In genomic region chr10:92356041-92356440, GRCh38 we compare ENCODE assay signal across 29 cellular contexts.
"Had no signal": no experiment of that assay in that cellular context is flagged by ENCODE, and none has a peak within 500 bp of the region (broad histone marks: within the 10 kb centered on the region; RNA-seq: fewer than 3 reads in every experiment).

No MANE protein-coding gene starts in this region.

- H3K36me3 ChIP-seq: pancreas had no signal

- H3K36me3 Mint-ChIP-seq: activated CD4-positive, alpha-beta memory T cell treated with anti-CD3 and anti-CD28 coated beads for 36 hours had no signal

- H3K4me1 Mint-ChIP-seq: activated CD4-positive, alpha-beta T cell treated with anti-CD3 and anti-CD28 coated beads, Interleukin-2, amount 10 ng/mL, durations not matched to agents 24 days and 14 days; activated naive CD4-positive, alpha-beta T cell treated with anti-CD3 and anti-CD28 coated beads, Interleukin-2, amount 10 ng/mL, durations not matched to agents 7 days and 5 days; naive thymus-derived CD8-positive, alpha-beta T cell; neural crest cell had no signal

- H3K27ac Mint-ChIP-seq: activated CD4-positive, alpha-beta memory T cell treated with anti-CD3 and anti-CD28 coated beads for 36 hours; activated CD4-positive, alpha-beta T cell treated with anti-CD3 and anti-CD28 coated beads, Interleukin-2, amount 10 ng/mL, durations not matched to agents 24 days and 14 days; activated naive CD4-positive, alpha-beta T cell treated with anti-CD3 and anti-CD28 coated beads, Interleukin-2, amount 10 ng/mL, durations not matched to agents 7 days and 5 days; activated T-cell treated with anti-CD3 and anti-CD28 coated beads, Interleukin-2, amount 50 U/mL, for 24 hours had no signal

- H3K9me3 Mint-ChIP-seq: activated CD4-positive, alpha-beta memory T cell treated with anti-CD3 and anti-CD28 coated beads for 36 hours; activated naive CD4-positive, alpha-beta T cell treated with anti-CD3 and anti-CD28 coated beads, Interleukin-2, amount 10 ng/mL, durations not matched to agents 7 days and 5 days; activated T-cell treated with anti-CD3 and anti-CD28 coated beads, Interleukin-2, amount 50 U/mL, for 24 hours; effector memory CD8-positive, alpha-beta T cell had no signal

- H3K4me3 ChIP-seq: heart right ventricle, pancreas, psoas muscle, right atrium auricular region, spleen, testis, transverse colon had no signal

- ATAC-seq: effector memory CD8-positive, alpha-beta T cell; esophagus mucosa; foreskin keratinocyte; heart right ventricle; naive thymus-derived CD8-positive, alpha-beta T cell had no signal

- H3K27me3 ChIP-seq: heart right ventricle, pancreas, right atrium auricular region, spleen, testis, transverse colon had no signal

- H3K4me3 Mint-ChIP-seq: activated CD4-positive, alpha-beta memory T cell treated with anti-CD3 and anti-CD28 coated beads for 36 hours; activated CD4-positive, alpha-beta T cell treated with anti-CD3 and anti-CD28 coated beads, Interleukin-2, amount 10 ng/mL, durations not matched to agents 24 days and 14 days; activated naive CD4-positive, alpha-beta T cell treated with anti-CD3 and anti-CD28 coated beads, Interleukin-2, amount 10 ng/mL, durations not matched to agents 7 days and 5 days; activated T-cell treated with anti-CD3 and anti-CD28 coated beads, Interleukin-2, amount 50 U/mL, for 24 hours; effector memory CD8-positive, alpha-beta T cell; naive thymus-derived CD8-positive, alpha-beta T cell; neural crest cell had no signal

- H3K9me3 ChIP-seq: pancreas, psoas muscle, right atrium auricular region, spleen, testis, transverse colon had no signal

- H3K27me3 Mint-ChIP-seq: activated CD4-positive, alpha-beta memory T cell treated with anti-CD3 and anti-CD28 coated beads for 36 hours had no signal

- H3K4me1 ChIP-seq: foreskin keratinocyte, heart right ventricle, pancreas, psoas muscle, right atrium auricular region, spleen, testis, transverse colon had no signal

- H3K27ac ChIP-seq: foreskin keratinocyte, heart right ventricle, pancreas, psoas muscle, right atrium auricular region, spleen, testis, transverse colon, WERI-Rb-1 had no signal

- FAIRE-seq: astrocyte, pancreas, TTC549 had no signal

- DNase-seq: activated CD4-positive, alpha-beta memory T cell treated with anti-CD3 and anti-CD28 coated beads for 36 hours; activated CD4-positive, alpha-beta T cell treated with anti-CD3 and anti-CD28 coated beads, Interleukin-2, amount 10 ng/mL, durations not matched to agents 24 days and 14 days; activated CD4-positive, CD25-positive, alpha-beta regulatory T cell treated with anti-CD3 and anti-CD28 coated beads, Interleukin-2, amount 50 U/mL, for 72 hours; activated CD8-positive, alpha-beta memory T cell treated with anti-CD3 and anti-CD28 coated beads, Interleukin-2, amount 50 U/mL, for 48 hours; activated gamma-delta T cell; activated naive CD4-positive, alpha-beta T cell treated with anti-CD3 and anti-CD28 coated beads, Interleukin-2, amount 10 ng/mL, durations not matched to agents 7 days and 5 days; activated T-cell treated with anti-CD3 and anti-CD28 coated beads, Interleukin-2, amount 50 U/mL, for 24 hours; amniotic stem cell; caudate nucleus; cortex of kidney; effector memory CD8-positive, alpha-beta T cell; foreskin keratinocyte; heart right ventricle; midbrain; naive thymus-derived CD8-positive, alpha-beta T cell; nucleus accumbens; pancreas; psoas muscle; spleen; stimulated activated naive CD4-positive, alpha-beta T cell treated with Interleukin-2 at 50 U/mL for 16 hours; T-helper 9 cell; testis; transverse colon; WERI-Rb-1 had no signal
